ENCODE assay signal across 11 cellular contexts in the genomic region with DNA sequence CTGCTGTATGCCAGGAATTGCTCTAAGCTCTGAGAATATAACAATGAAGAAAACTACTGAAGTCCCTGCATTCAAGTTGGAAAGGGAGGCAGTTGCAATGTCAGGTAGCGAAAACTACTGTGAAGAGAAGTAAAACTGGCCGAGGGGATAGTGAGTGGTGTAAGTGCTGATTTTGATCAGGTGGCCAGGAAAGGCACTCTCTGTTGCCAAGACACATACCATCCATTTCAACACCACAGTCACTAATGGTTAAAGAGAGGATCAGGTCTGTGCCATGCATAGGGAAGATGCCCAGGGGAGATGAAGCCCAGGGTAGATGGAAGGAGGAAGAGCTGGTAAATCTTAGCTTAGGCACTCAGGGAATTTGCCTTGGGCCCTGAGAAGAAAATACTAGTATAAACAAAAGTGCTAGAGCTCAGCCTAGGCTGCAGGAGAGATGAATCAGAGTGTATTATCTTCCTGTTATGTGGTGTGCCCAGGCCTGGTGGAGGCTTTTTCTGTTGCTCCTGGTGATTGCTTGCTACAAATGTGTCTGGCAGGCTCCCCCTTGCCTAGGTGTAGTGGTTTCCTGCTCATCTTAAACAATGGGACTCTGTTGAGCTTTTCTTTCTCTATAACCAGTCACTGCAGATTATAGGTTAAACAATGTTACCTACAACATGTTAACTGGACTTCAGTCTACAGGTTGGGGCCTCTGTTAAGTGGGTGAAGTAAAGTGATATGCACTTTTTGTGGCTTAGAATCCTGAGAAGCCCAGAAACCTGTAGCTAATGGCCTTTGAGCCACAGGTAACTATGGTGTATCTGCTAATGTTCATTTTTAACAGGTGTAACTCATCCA.
A peak's percentile ranks its signal among the peaks of the same experiment; 100 is the strongest.
DNase-seq lines count a peak whose midpoint lies in the region; ATAC-seq and TF ChIP-seq lines count a peak whose summit lies in the region.
"Had no signal": no experiment of that assay in that cellular context is flagged by ENCODE, and none has a peak within 500 bp of the region (broad histone marks: within the 10 kb centered on the region; RNA-seq: fewer than 3 reads in every experiment).

No MANE protein-coding gene starts in this region.

- H3K27me3 Mint-ChIP-seq in naive thymus-derived CD8-positive, alpha-beta T cell: no peaks in the 10 kb centered on the region

- H3K9me3 Mint-ChIP-seq in naive thymus-derived CD8-positive, alpha-beta T cell: no peaks in the 10 kb centered on the region

- H3K27ac Mint-ChIP-seq in naive thymus-derived CD8-positive, alpha-beta T cell: peak overlapping the region in 3 of 10 donors; percentile 22 to 86 (median 61)

- H3K36me3 ChIP-seq in MM.1S (replicated peaks; ENCODE audit: insufficient read depth, low read length): 0 out of 2 replicates have a peak, but pooled peaks cover 7% of the 10 kb centered on the region
- no peaks in the 10 kb centered on the region for H3K36me3 ChIP-seq in breast epithelium

- ATAC-seq in naive thymus-derived CD8-positive, alpha-beta T cell: peak; percentile 53 to 59

- peaks cover 13% of the 10 kb centered on the region for H3F3A ChIP-seq in MM.1S (ENCODE audit: insufficient read depth, low read length)

- H2AFZ ChIP-seq in MM.1S (ENCODE audit: low read length): no peak overlapping the region

- H3K9ac ChIP-seq in MM.1S (ENCODE audit: low read length): no peak overlapping the region

- POLR2A ChIA-PET in naive thymus-derived CD8-positive, alpha-beta T cell (lab: Charles Lee): no interaction called here

- no peak overlapping the region for H3K4me3 ChIP-seq in MM.1S (ENCODE audit: low read length)
- no peak overlapping the region for H3K4me3 ChIP-seq in breast epithelium
- H3K4me3 ChIP-seq: SJSA1, suprapubic skin had no signal

- H3K4me2 ChIP-seq in MM.1S (ENCODE audit: low read depth, low read length): no peak overlapping the region

- H3K4me1 ChIP-seq in MM.1S (ENCODE audit: low read length) (peaks cover 43% of the 10 kb centered on the region), breast epithelium (no peaks in the 10 kb centered on the region)
- H3K4me1 ChIP-seq: suprapubic skin had no signal

- H3K27me3 ChIP-seq in MM.1S (replicated peaks; ENCODE audit: insufficient read depth, low read length) (no peaks in the 10 kb centered on the region), breast epithelium (no peaks in the 10 kb centered on the region)
- H3K27me3 ChIP-seq: SJSA1, suprapubic skin had no signal

- H3K79me2 ChIP-seq in MM.1S (ENCODE audit: low read length): peaks cover 87% of the 10 kb centered on the region

- H4K20me1 ChIP-seq in MM.1S (ENCODE audit: insufficient read depth, low read length): peaks cover 21% of the 10 kb centered on the region

- H3K27ac ChIP-seq in MM.1S (ENCODE audit: low read length): peak overlapping the region; percentile 9; the same call in 1 of the 2 replicates
- peak overlapping the region; percentile 70 to 78 for H3K27ac ChIP-seq in breast epithelium
- H3K27ac ChIP-seq: SJSA1, suprapubic skin had no signal

- no peak for TF ChIP-seq CTCF in MM.1S (IDR thresholded peaks at IDR 0.05; ENCODE audit: low read length)
- TF ChIP-seq CTCF in breast epithelium (IDR thresholded peaks at IDR 0.05): no peak

- DNase-seq in GM04503 (ENCODE audit: low read depth): peak; percentile 26
- DNase-seq in MM.1S: peak; percentile 37
- DNase-seq in breast epithelium (ENCODE audit: low spot score in 2 of 2): peak in 1 of 2 donors; percentile 68
- peak in 3 of 10 donors; percentile 10 to 19 (median 13) for DNase-seq in naive thymus-derived CD8-positive, alpha-beta T cell
- DNase-seq in NK-92 (lab: John Stamatoyannopoulos, UW; ENCODE audit: unreplicated experiment): no peak
- DNase-seq in SKM-1 (lab: John Stamatoyannopoulos, UW; ENCODE audit: unreplicated experiment): no peak
- DNase-seq in effector CD4-positive, alpha-beta T cell: no peak
- DNase-seq: cortex of kidney, NCI-H2029 treated with DMSO at 0.1 percent for 48 hours had no signal

- H3K4me3 Mint-ChIP-seq in naive thymus-derived CD8-positive, alpha-beta T cell: peak overlapping the region in 1 of 10 donors; percentile 1

- no peak for TF ChIP-seq POLR2A in breast epithelium (IDR thresholded peaks at IDR 0.05)

- intact Hi-C loops in breast epithelium (cut with DNase I; ENCODE audit: low total_unique reads): no loop called here

- H3K9me3 ChIP-seq in MM.1S (replicated peaks; ENCODE audit: insufficient read depth, low read length) (no peaks in the 10 kb centered on the region), breast epithelium (no peaks in the 10 kb centered on the region)
- H3K9me3 ChIP-seq: SJSA1, suprapubic skin had no signal

- no peaks in the 10 kb centered on the region for H3K9me2 ChIP-seq in MM.1S (replicated peaks; ENCODE audit: insufficient read depth, low read length)

- peaks cover 8 to 27% (median 18%) of the 10 kb centered on the region in 3 donors for H3K36me3 Mint-ChIP-seq in naive thymus-derived CD8-positive, alpha-beta T cell

- H3K4me1 Mint-ChIP-seq in naive thymus-derived CD8-positive, alpha-beta T cell: peaks cover 18 to 56% (median 51%) of the 10 kb centered on the region in 4 donors

Comparison
In these comparisons a context has a peak if more than half of its experiments do, and no peak if none do; other contexts are left out.
1. DNase-seq: peak in GM04503 (single experiment) and MM.1S (single experiment); none in NK-92 (single experiment), SKM-1 (single experiment) and effector CD4-positive, alpha-beta T cell (single experiment).